Comparison of ENCODE assay signal across 16 cellular contexts in the genomic region with DNA sequence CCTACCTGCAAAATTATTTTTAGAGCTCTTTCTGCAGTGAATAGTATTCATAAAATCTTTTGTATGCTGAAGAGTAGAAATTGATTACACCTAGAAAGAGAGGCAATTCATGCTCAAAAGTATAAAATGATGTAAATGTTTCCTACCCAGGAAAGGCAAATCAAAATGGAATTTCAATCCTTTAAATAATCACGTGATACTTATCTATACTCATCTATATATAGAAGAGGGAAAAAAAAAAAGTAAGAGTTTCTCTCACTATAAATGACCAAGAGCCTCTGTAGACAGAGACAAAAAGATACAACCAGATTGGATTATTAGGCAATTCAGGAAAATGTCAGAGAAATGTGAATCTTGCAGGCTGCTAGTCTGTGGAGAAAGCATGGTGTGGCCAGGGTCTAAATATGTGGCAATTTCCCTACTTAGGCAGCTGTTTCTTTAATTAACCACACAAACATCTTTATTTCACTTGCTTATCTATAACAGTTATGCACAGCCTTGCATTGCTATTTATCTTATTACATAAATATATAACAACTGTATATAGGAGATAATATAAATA.
"Had no signal": no experiment of that assay in that cellular context is flagged by ENCODE, and none has a peak within 500 bp of the region (broad histone marks: within the 10 kb centered on the region; RNA-seq: fewer than 3 reads in every experiment).

No MANE protein-coding gene starts in this region.

- DNase-seq: activated CD4-positive, alpha-beta T cell treated with anti-CD3 and anti-CD28 coated beads for 1 hour; activated CD4-positive, alpha-beta T cell treated with anti-CD3 and anti-CD28 coated beads, Interleukin-2, amount 50 U/mL, for 4 hours; activated naive CD4-positive, alpha-beta T cell treated with anti-CD3 and anti-CD28 coated beads for 36 hours; activated naive CD8-positive, alpha-beta T cell treated with anti-CD3 and anti-CD28 coated beads, Interleukin-2, amount 50 U/mL, for 24 hours; activated T-cell treated with anti-CD3 and anti-CD28 coated beads, Interleukin-2, amount 50 U/mL, for 1 hour; erythroblast; nephron progenitor cell; ovary; right lobe of liver; stimulated activated naive CD8-positive, alpha-beta T cell treated with anti-CD3 and anti-CD28 coated beads, Interleukin-15, amount 100 ng/mL, for 72 hours; T-helper 9 cell; testis; upper lobe of left lung had no signal

- ATAC-seq: activated naive CD8-positive, alpha-beta T cell treated with anti-CD3 and anti-CD28 coated beads, Interleukin-2, amount 50 U/mL, for 24 hours; right lobe of liver; stimulated activated naive CD8-positive, alpha-beta T cell treated with anti-CD3 and anti-CD28 coated beads, Interleukin-15, amount 100 ng/mL, for 72 hours had no signal

- H3K9me3 ChIP-seq: ascending aorta, breast epithelium, ovary, right lobe of liver, testis, upper lobe of left lung had no signal

- H3K27me3 ChIP-seq: ascending aorta, breast epithelium, ovary, right lobe of liver, testis, upper lobe of left lung had no signal

- H3K4me1 ChIP-seq: breast epithelium, right lobe of liver, testis, upper lobe of left lung had no signal

- H3K4me3 ChIP-seq: ascending aorta, breast epithelium, lung, ovary, right lobe of liver, testis, upper lobe of left lung had no signal

- H3K36me3 ChIP-seq: ascending aorta, breast epithelium, ovary, right lobe of liver, upper lobe of left lung had no signal

- H3K27ac ChIP-seq: ascending aorta, breast epithelium, ovary, right lobe of liver, testis, upper lobe of left lung had no signal
